Comparison of ENCODE assay signal across 1 cellular context in the genomic region with DNA sequence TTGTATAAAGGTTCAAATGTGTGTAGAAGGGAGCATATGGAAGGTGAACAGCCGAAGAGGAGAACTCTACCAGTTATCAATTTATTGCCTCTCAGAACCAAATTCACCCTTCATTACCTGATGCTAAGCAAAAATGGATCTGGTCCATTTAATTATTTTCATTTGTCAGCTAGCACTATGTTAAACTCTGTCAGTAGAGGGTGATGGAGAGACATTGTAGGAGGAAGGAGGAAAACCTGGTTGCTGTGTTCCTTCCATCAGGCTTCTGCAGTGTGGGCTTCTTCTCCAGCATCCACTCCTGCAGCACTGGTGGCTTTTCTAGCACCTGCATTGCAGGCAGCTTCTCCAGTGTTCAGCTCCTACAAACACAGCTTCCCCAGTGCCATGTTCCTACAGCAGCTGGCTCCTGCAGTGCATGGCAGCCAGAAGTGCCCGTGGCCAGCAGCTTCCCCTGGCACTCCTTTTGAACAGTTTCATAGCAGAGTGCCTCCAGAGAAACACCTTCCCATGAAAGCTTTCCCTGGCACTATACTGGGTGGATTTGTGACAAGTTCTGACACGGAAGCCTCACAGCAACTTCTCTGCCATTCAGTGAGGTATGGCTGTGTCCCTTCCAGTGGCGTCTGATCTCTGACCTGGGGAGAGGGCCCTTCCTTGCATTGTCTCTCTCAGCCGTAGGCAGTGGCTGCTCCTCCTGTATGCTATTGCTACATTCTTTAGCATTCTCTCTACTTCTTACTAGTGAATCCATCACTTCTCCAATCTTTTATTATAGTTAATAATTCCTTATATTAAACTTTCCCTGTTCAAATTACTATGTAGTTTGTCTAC.
TF ChIP-seq lines count a peak whose summit lies in the region.

No MANE protein-coding gene starts in this region.

TF ChIP-seq in A549, 52 proteins besides CTCF, POLR2A, EP300 and RAD21:
- no peak for TF ChIP-seq KDM1A (IDR thresholded peaks at IDR 0.05; ENCODE audit: low read depth)
- no peak for TF ChIP-seq MYC (IDR thresholded peaks at IDR 0.05; ENCODE audit: borderline replicate concordance, low read length)
- no peak for TF ChIP-seq RARB (CRISPR knock-in tag; IDR thresholded peaks at IDR 0.05)
- TF ChIP-seq SREBF2 (IDR thresholded peaks at IDR 0.05) = no peak
- peak; percentile 24; the same call in 1 of the 3 replicates for TF ChIP-seq SMC3 (IDR thresholded peaks at IDR 0.05)
- no peak for TF ChIP-seq HDAC2 (IDR thresholded peaks at IDR 0.05)
